Comparison of ENCODE assay signal across 19 cellular contexts in the genomic region with DNA sequence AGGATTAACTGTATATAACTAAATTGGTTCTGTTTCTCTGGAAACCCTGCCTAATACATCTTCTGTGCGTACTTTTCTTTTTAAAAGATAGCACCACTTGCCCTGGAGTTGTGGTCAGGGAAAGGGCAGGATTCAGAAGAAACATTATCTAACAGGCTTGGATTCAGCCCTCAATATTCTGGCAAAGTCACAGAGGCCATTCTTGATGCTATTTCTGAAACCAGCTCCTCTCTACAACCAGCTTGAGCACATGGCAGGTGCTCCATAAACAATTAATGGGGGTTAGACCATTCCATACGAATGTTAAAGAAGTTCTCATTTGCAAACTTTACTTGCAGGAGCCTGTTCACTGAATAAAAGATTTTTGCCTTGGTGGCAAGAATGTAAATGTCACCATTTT.
DNase-seq lines count a peak whose midpoint lies in the region; ATAC-seq and TF ChIP-seq lines count a peak whose summit lies in the region.
"Had no signal": no experiment of that assay in that cellular context is flagged by ENCODE, and none has a peak within 500 bp of the region (broad histone marks: within the 10 kb centered on the region; RNA-seq: fewer than 3 reads in every experiment).

No MANE protein-coding gene starts in this region.

- no peak for TF ChIP-seq CTCF in right atrium auricular region (IDR thresholded peaks at IDR 0.05)

- peak; percentile 41 for ATAC-seq in left ventricle myocardium superior
- ATAC-seq: CD8-positive, alpha-beta T cell had no signal

- no peak overlapping the region for H3K4me3 ChIP-seq in right atrium auricular region
- H3K4me3 ChIP-seq: BLaER1, HAP-1 had no signal

- intact Hi-C loops in left ventricle myocardium superior (cut with micrococcal nuclease): no loop called here

- no peaks in the 10 kb centered on the region for H3K36me3 ChIP-seq in right atrium auricular region
- H3K36me3 ChIP-seq: BLaER1, HAP-1 had no signal

- no peaks in the 10 kb centered on the region for H3K27me3 ChIP-seq in right atrium auricular region
- H3K27me3 ChIP-seq: BLaER1 had no signal

- DNase-seq in DMS 273 (lab: John Stamatoyannopoulos, UW; ENCODE audit: unreplicated experiment) (peak; percentile 11), DMS 273 treated with DMSO at 0.1 percent for 48 hours (lab: John Stamatoyannopoulos, UW) (no peak), left ventricle myocardium superior (no peak), right atrium auricular region (ENCODE audit: low spot score) (no peak), myocyte (ENCODE audit: low read depth) (peak; percentile 78), RPMI8226 (no peak)
- no peak for DNase-seq in activated CD4-positive, CD25-positive, alpha-beta regulatory T cell (lab: John Stamatoyannopoulos, UW)
- DNase-seq: Caco-2; CD4-positive, CD25-positive, alpha-beta regulatory T cell; CD8-positive, alpha-beta T cell; DMS53; DMS79 treated with DMSO at 0.1 percent for 48 hours; GF-D8; GOT3; HFFc6 had no signal

- no peaks in the 10 kb centered on the region for H3K9me3 ChIP-seq in right atrium auricular region
- H3K9me3 ChIP-seq: BLaER1, Caco-2, HAP-1 had no signal

- no peaks in the 10 kb centered on the region for H3K4me1 ChIP-seq in right atrium auricular region
- H3K4me1 ChIP-seq: BLaER1, Caco-2, HAP-1 had no signal

- H3K27ac ChIP-seq in right atrium auricular region: no peak overlapping the region
- H3K27ac ChIP-seq: 22Rv1, BLaER1, C4-2B had no signal

Comparison
In these comparisons a context has a peak if more than half of its experiments do, and no peak if none do; other contexts are left out.
1. DNase-seq: peak in DMS 273 (single experiment) and myocyte (single experiment); none in DMS 273 treated with DMSO at 0.1 percent for 48 hours (single experiment), left ventricle myocardium superior (single experiment), right atrium auricular region (single experiment), RPMI8226 (single experiment) and activated CD4-positive, CD25-positive, alpha-beta regulatory T cell (0 of 4).